ENCODE assay signal across 16 cellular contexts in the genomic region with DNA sequence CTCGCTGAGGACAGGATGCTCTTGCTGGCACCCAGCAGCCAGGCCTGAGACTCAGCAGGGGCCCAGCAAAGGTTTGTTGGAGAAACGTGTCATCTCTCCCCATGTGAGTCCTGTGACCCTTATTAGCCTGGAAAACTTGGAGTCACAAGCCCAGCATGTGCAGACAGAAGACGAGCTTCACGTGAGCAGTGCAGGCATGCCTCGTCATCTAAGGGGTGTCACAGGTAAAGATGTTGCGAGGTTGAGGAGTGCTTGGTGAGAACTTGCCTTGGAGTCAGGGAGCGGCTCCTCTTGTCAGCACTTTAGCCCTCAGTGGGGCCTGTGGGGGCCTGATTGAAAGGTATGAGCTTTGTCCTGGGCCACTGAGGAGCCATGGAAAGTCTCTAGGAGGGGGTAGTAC. TPM values are rescaled to one million over a fixed set of nuclear protein-coding genes. Genes with fewer than 3 reads are reported as not detected.
DNase-seq lines count a peak whose midpoint lies in the region; ATAC-seq lines count a peak whose summit lies in the region.
"Had no signal": no experiment of that assay in that cellular context is flagged by ENCODE, and none has a peak within 500 bp of the region (broad histone marks: within the 10 kb centered on the region; RNA-seq: fewer than 3 reads in every experiment).

No MANE protein-coding gene starts in this region.

- H3K27ac Mint-ChIP-seq in natural killer cell treated with Interleukin-12 subunit alpha and Interleukin-12 subunit beta and Interleukin-15 and Interleukin-18, amount 100 ng/mL, for 72 hours: peak overlapping the region; percentile 43 to 92

- peaks cover 25% of the 10 kb centered on the region in 2 donors for H3K4me1 Mint-ChIP-seq in natural killer cell treated with Interleukin-12 subunit alpha and Interleukin-12 subunit beta and Interleukin-15 and Interleukin-18, amount 100 ng/mL, for 72 hours (ENCODE audit: low read depth in 2 of 2)

- no peaks in the 10 kb centered on the region for H3K9me3 ChIP-seq in adipocyte (ENCODE audit: control insufficient read depth, low read length)
- H3K9me3 ChIP-seq: colonic mucosa, right lobe of liver had no signal

- peaks cover 16% of the 10 kb centered on the region for H3K36me3 Mint-ChIP-seq in natural killer cell treated with Interleukin-12 subunit alpha and Interleukin-12 subunit beta and Interleukin-15 and Interleukin-18, amount 100 ng/mL, for 72 hours

- H3K9me3 Mint-ChIP-seq in natural killer cell treated with Interleukin-12 subunit alpha and Interleukin-12 subunit beta and Interleukin-15 and Interleukin-18, amount 100 ng/mL, for 72 hours: no peaks in the 10 kb centered on the region

- H3K27me3 Mint-ChIP-seq in natural killer cell treated with Interleukin-12 subunit alpha and Interleukin-12 subunit beta and Interleukin-15 and Interleukin-18, amount 100 ng/mL, for 72 hours: no peaks in the 10 kb centered on the region

- H3K4me3 Mint-ChIP-seq in natural killer cell treated with Interleukin-12 subunit alpha and Interleukin-12 subunit beta and Interleukin-15 and Interleukin-18, amount 100 ng/mL, for 72 hours: peak overlapping the region; percentile 92

- H3K4me1 ChIP-seq in adipocyte (ENCODE audit: control insufficient read depth, insufficient read depth, low read length): peaks cover 29% of the 10 kb centered on the region

- no peak for ATAC-seq in natural killer cell treated with Interleukin-12 subunit alpha and Interleukin-12 subunit beta and Interleukin-15 and Interleukin-18, amount 100 ng/mL, for 72 hours
- ATAC-seq: esophagus mucosa, left colon, right lobe of liver had no signal

- H3K36me3 ChIP-seq in H7 (replicated peaks; ENCODE audit: control insufficient read depth, insufficient read depth, low read length): no peaks in the 10 kb centered on the region; the same call in 1 of the 2 replicates
- peaks cover 16% of the 10 kb centered on the region for H3K36me3 ChIP-seq in adipocyte (ENCODE audit: control insufficient read depth, insufficient read depth, low read length, severe bottlenecking)
- H3K36me3 ChIP-seq: colonic mucosa had no signal

- no peak overlapping the region for H3K9ac ChIP-seq in adipocyte (ENCODE audit: low read length)

- H3K27me3 ChIP-seq in H7 (ENCODE audit: control insufficient read depth, insufficient read depth, low read length) (no peaks in the 10 kb centered on the region), adipocyte (replicated peaks; ENCODE audit: control insufficient read depth, insufficient read depth, low read length) (no peaks in the 10 kb centered on the region)
- H3K27me3 ChIP-seq: colonic mucosa, right lobe of liver had no signal

- peak; percentile 16 for DNase-seq in DMS53 (lab: John Stamatoyannopoulos, UW)
- no peak for DNase-seq in DMS53 treated with DMSO at 0.1 percent for 48 hours (lab: John Stamatoyannopoulos, UW; ENCODE audit: unreplicated experiment)
- peak; percentile 42 for DNase-seq in H7
- no peak for DNase-seq in adipocyte (ENCODE audit: low read depth)
- no peak for DNase-seq in natural killer cell treated with Interleukin-12 subunit alpha and Interleukin-12 subunit beta and Interleukin-15 and Interleukin-18, amount 100 ng/mL, for 72 hours (ENCODE audit: low spot score)
- DNase-seq in amniotic stem cell (lab: John Stamatoyannopoulos, UW): no peak
- DNase-seq in glomerular visceral epithelial cell (ENCODE audit: extremely low spot score): no peak
- no peak for DNase-seq in activated gamma-delta T cell treated with Interleukin-2 at 50 U/mL for 16 hours
- DNase-seq: activated CD4-positive, alpha-beta T cell treated with anti-CD3 and anti-CD28 coated beads for 1 hour; colonic mucosa; left colon; NCI-H2029; stimulated activated CD4-positive, alpha-beta T cell treated with anti-CD3 and anti-CD28 coated beads, Interleukin-4, amount 100 ng/mL, for 4 hours had no signal

- H3K4me3 ChIP-seq in H7 (ENCODE audit: insufficient read depth, low read depth, low read length) (no peak overlapping the region), adipocyte (ENCODE audit: low read length) (peak overlapping the region; percentile 98)
- H3K4me3 ChIP-seq: colonic mucosa, right lobe of liver had no signal

RNA-seq across cellular contexts. Expression of gene CTRL, which starts 2.1 kb away (rescaled TPM):
- total RNA-seq in H7 (2014; rRNA removed; shearing (Covaris generic)): 2.4 and 3.7 TPM in 2 replicates
- total RNA-seq in natural killer cell treated with Interleukin-12 subunit alpha and Interleukin-12 subunit beta and Interleukin-15 and Interleukin-18, amount 100 ng/mL, for 72 hours: 10 to 100 TPM in 1 of 2 donors, 1 to 10 TPM in 1; 8.4 to 15.6 TPM
- total RNA-seq: urinary bladder had no signal

RNA-seq across cellular contexts. Expression of gene PSMB10, which starts 2.8 kb away (rescaled TPM):
- total RNA-seq in H7 (2014; rRNA removed; shearing (Covaris generic)): 28.7 and 36.6 TPM in 2 replicates
- total RNA-seq in natural killer cell treated with Interleukin-12 subunit alpha and Interleukin-12 subunit beta and Interleukin-15 and Interleukin-18, amount 100 ng/mL, for 72 hours: 100 to 1,000 TPM; 259 to 316 TPM

RNA-seq across cellular contexts. Expression of gene LCAT, which starts 10.1 kb away (rescaled TPM):
- total RNA-seq in H7 (2014; rRNA removed; shearing (Covaris generic)): 5.2 and 6.7 TPM in 2 replicates
- total RNA-seq in natural killer cell treated with Interleukin-12 subunit alpha and Interleukin-12 subunit beta and Interleukin-15 and Interleukin-18, amount 100 ng/mL, for 72 hours: 10 to 100 TPM; 11.4 to 44.7 TPM

RNA-seq across cellular contexts. Expression of gene SLC12A4, which starts 34.6 kb away (rescaled TPM):
- total RNA-seq in H7 (2014; rRNA removed; shearing (Covaris generic)): 43.2 and 56.6 TPM in 2 replicates
- total RNA-seq in natural killer cell treated with Interleukin-12 subunit alpha and Interleukin-12 subunit beta and Interleukin-15 and Interleukin-18, amount 100 ng/mL, for 72 hours: 10 to 100 TPM; 32.9 to 84.4 TPM

RNA-seq across cellular contexts. Expression of gene PSKH1, which starts 40.8 kb away (rescaled TPM):
- 18.8 and 20.1 TPM in 2 replicates for total RNA-seq in H7 (2014; rRNA removed; shearing (Covaris generic))
- 10 to 100 TPM; 15.4 to 20.1 TPM for total RNA-seq in natural killer cell treated with Interleukin-12 subunit alpha and Interleukin-12 subunit beta and Interleukin-15 and Interleukin-18, amount 100 ng/mL, for 72 hours

Comparison
In these comparisons a context has a peak if more than half of its experiments do, and no peak if none do; other contexts are left out.
1. DNase-seq: peak in DMS53 (single experiment) and H7 (single experiment); none in DMS53 treated with DMSO at 0.1 percent for 48 hours (single experiment), adipocyte (single experiment), natural killer cell treated with Interleukin-12 subunit alpha and Interleukin-12 subunit beta and Interleukin-15 and Interleukin-18, amount 100 ng/mL, for 72 hours (single experiment), amniotic stem cell (single experiment), glomerular visceral epithelial cell (single experiment) and activated gamma-delta T cell treated with Interleukin-2 at 50 U/mL for 16 hours (single experiment).